In the genomic region with DNA sequence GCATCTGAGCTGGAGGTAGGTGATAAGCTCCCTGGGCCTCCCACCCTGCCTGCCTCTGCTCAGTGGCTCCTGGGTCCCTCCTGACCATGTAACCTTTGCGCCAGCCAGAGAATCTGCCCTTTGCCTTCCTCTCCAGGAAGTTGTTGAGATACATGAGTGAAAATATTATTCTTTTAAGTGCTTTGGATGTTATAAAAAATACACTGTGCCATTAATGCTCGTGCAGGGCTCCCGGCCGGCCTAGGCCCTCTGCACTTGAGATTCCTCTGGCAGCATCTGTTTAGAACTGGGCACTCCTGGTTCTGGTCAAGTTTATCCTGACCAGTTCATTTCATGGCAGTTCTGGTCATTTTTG, we compare ENCODE assay signal across 24 cellular contexts.
"Had no signal": no experiment of that assay in that cellular context is flagged by ENCODE, and none has a peak within 500 bp of the region (broad histone marks: within the 10 kb centered on the region; RNA-seq: fewer than 3 reads in every experiment).

No MANE protein-coding gene starts in this region.

- DNase-seq: activated CD4-positive, alpha-beta memory T cell treated with anti-CD3 and anti-CD28 coated beads for 36 hours; activated CD4-positive, alpha-beta T cell treated with anti-CD3 and anti-CD28 coated beads, Interleukin-2, amount 10 ng/mL, durations not matched to agents 24 days and 14 days; activated CD4-positive, CD25-positive, alpha-beta regulatory T cell treated with anti-CD3 and anti-CD28 coated beads, Interleukin-2, amount 50 U/mL, for 72 hours; activated CD8-positive, alpha-beta memory T cell treated with anti-CD3 and anti-CD28 coated beads, Interleukin-2, amount 50 U/mL, for 4 hours; activated gamma-delta T cell; activated naive CD4-positive, alpha-beta T cell treated with anti-CD3 and anti-CD28 coated beads, Interleukin-2, amount 10 ng/mL, durations not matched to agents 7 days and 5 days; activated T-cell treated with anti-CD3 and anti-CD28 coated beads, Interleukin-2, amount 50 U/mL, for 1 hour; amniotic stem cell; brain microvascular endothelial cell; caudate nucleus; effector CD4-positive, alpha-beta T cell; foreskin keratinocyte; kidney glomerular epithelial cell; left ventricle myocardium superior; naive thymus-derived CD8-positive, alpha-beta T cell; right cardiac atrium; stimulated activated CD4-positive, alpha-beta T cell treated with anti-CD3 and anti-CD28 coated beads, Interleukin-2, amount 100 ng/mL, for 48 hours; stimulated activated naive CD8-positive, alpha-beta T cell treated with anti-CD3 and anti-CD28 coated beads, Interleukin-15, Interleukin-2, amounts not matched to agents 100 U/mL and 50 U/mL, for 24 hours; T-helper 2 cell; upper lobe of right lung had no signal

- H3K36me3 ChIP-seq: brain microvascular endothelial cell, esophagus muscularis mucosa, heart left ventricle, thoracic aorta, upper lobe of right lung had no signal

- H3K27me3 Mint-ChIP-seq: activated CD4-positive, alpha-beta T cell treated with anti-CD3 and anti-CD28 coated beads, Interleukin-2, amount 10 ng/mL, durations not matched to agents 24 days and 14 days; activated naive CD4-positive, alpha-beta T cell treated with anti-CD3 and anti-CD28 coated beads, Interleukin-2, amount 10 ng/mL, durations not matched to agents 7 days and 5 days; dendritic cell treated with granulocyte-macrophage colony-stimulating factor and Interleukin-4, amounts not matched to agents 40 ng/mL and 50 ng/mL, for 4 days had no signal

- H3K9me3 ChIP-seq: esophagus muscularis mucosa, heart left ventricle, thoracic aorta, upper lobe of right lung had no signal

- H3K27ac Mint-ChIP-seq: activated CD4-positive, alpha-beta memory T cell treated with anti-CD3 and anti-CD28 coated beads for 36 hours; activated CD4-positive, alpha-beta T cell treated with anti-CD3 and anti-CD28 coated beads, Interleukin-2, amount 10 ng/mL, durations not matched to agents 24 days and 14 days; activated naive CD4-positive, alpha-beta T cell treated with anti-CD3 and anti-CD28 coated beads, Interleukin-2, amount 10 ng/mL, durations not matched to agents 7 days and 5 days; dendritic cell treated with granulocyte-macrophage colony-stimulating factor and Interleukin-4, amounts not matched to agents 40 ng/mL and 50 ng/mL, for 4 days; naive thymus-derived CD8-positive, alpha-beta T cell had no signal

- H3K4me1 ChIP-seq: foreskin keratinocyte had no signal

- H3K27ac ChIP-seq: brain microvascular endothelial cell, esophagus muscularis mucosa, foreskin keratinocyte, heart left ventricle, thoracic aorta, upper lobe of right lung had no signal

- H3K27me3 ChIP-seq: brain microvascular endothelial cell, esophagus muscularis mucosa, foreskin keratinocyte, heart left ventricle, upper lobe of right lung had no signal

- H3K4me1 Mint-ChIP-seq: activated CD4-positive, alpha-beta T cell treated with anti-CD3 and anti-CD28 coated beads, Interleukin-2, amount 10 ng/mL, durations not matched to agents 24 days and 14 days; activated naive CD4-positive, alpha-beta T cell treated with anti-CD3 and anti-CD28 coated beads, Interleukin-2, amount 10 ng/mL, durations not matched to agents 7 days and 5 days; naive thymus-derived CD8-positive, alpha-beta T cell had no signal

- H3K4me3 ChIP-seq: esophagus muscularis mucosa, heart left ventricle, thoracic aorta, upper lobe of right lung had no signal

- ATAC-seq: foreskin keratinocyte; heart left ventricle; left ventricle myocardium superior; naive thymus-derived CD8-positive, alpha-beta T cell; right cardiac atrium; stimulated activated naive CD8-positive, alpha-beta T cell treated with anti-CD3 and anti-CD28 coated beads, Interleukin-15, Interleukin-2, amounts not matched to agents 100 U/mL and 50 U/mL, for 24 hours; upper lobe of right lung had no signal

- H3K9me3 Mint-ChIP-seq: activated naive CD4-positive, alpha-beta T cell treated with anti-CD3 and anti-CD28 coated beads, Interleukin-2, amount 10 ng/mL, durations not matched to agents 7 days and 5 days; dendritic cell treated with granulocyte-macrophage colony-stimulating factor and Interleukin-4, amounts not matched to agents 40 ng/mL and 50 ng/mL, for 4 days had no signal

- H3K4me3 Mint-ChIP-seq: activated CD4-positive, alpha-beta memory T cell treated with anti-CD3 and anti-CD28 coated beads for 36 hours; activated CD4-positive, alpha-beta T cell treated with anti-CD3 and anti-CD28 coated beads, Interleukin-2, amount 10 ng/mL, durations not matched to agents 24 days and 14 days; activated naive CD4-positive, alpha-beta T cell treated with anti-CD3 and anti-CD28 coated beads, Interleukin-2, amount 10 ng/mL, durations not matched to agents 7 days and 5 days; dendritic cell treated with granulocyte-macrophage colony-stimulating factor and Interleukin-4, amounts not matched to agents 40 ng/mL and 50 ng/mL, for 4 days; naive thymus-derived CD8-positive, alpha-beta T cell had no signal
